10 cellular contexts compared by ENCODE assay signal in the genomic region with DNA sequence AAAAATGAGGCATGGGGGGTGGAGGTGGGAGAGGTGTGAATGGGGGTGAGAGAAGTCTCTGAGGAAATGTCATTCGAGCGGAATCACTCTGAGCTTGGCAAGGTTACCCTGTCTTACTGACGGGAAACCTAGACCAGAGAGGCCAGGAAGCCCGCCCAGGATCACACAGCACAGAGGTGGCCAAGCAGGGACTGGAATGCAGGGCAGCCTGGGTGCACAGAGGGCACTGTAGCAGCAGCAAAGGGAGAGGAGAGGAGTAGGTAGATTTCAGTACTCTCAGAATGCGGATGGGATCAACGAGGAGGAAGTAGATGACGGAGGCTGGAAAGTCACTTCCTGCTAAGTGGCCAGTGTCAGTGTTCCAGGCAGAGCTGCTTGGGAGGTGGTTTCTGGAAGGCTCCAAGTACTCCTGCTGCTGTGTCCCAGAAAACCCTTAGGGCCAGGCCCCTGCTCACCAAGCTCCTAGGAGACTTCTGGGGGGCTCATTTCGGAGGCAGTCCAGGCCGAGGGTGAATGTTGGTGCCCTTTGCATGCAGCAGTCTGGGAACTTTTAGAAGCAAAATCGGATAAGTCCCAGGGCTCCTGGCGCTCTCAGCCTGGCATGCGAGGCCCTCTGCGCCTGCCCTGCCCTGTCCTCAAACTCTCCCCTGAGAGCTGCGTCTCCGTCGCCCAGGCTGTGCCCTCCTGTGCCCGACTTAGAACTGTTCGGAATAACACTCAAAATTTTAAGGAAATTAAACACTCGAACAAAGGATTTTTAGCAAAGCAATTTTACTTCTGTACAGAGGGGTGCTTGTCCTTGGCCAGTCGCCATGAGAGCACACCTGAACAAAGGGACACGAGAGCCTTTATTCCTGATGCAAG. TPM values are rescaled to one million over a fixed set of nuclear protein-coding genes. Genes with fewer than 3 reads are reported as not detected.
DNase-seq lines count a peak whose midpoint lies in the region; ATAC-seq lines count a peak whose summit lies in the region.
"Had no signal": no experiment of that assay in that cellular context is flagged by ENCODE, and none has a peak within 500 bp of the region (broad histone marks: within the 10 kb centered on the region; RNA-seq: fewer than 3 reads in every experiment).

No MANE protein-coding gene starts in this region.

- H3K79me1 ChIP-seq in trophoblast cell (ENCODE audit: low read length), result no peaks in the 10 kb centered on the region

- H3K27me3 Mint-ChIP-seq in CD4-positive, alpha-beta memory T cell, result no peaks in the 10 kb centered on the region
- H3K27me3 Mint-ChIP-seq in T-helper 17 cell, result no peaks in the 10 kb centered on the region

- intact Hi-C loops in CD4-positive, alpha-beta memory T cell (cut with micrococcal nuclease), result no loop called here

- H2BK12ac ChIP-seq in trophoblast cell (ENCODE audit: low read length), result no peak overlapping the region

- no peak overlapping the region for H3K9ac ChIP-seq in trophoblast cell (ENCODE audit: low read length)

- H3K36me3 ChIP-seq in CD4-positive, alpha-beta memory T cell (ENCODE audit: insufficient read depth, low read length), result no peaks in the 10 kb centered on the region
- H3K36me3 ChIP-seq in trophoblast cell (ENCODE audit: control insufficient read depth in 1 of 2, insufficient read depth in 2 of 2, low read length in 2 of 2), result peaks cover 0 to 1% of the 10 kb centered on the region in 2 experiments

- peaks cover 15% of the 10 kb centered on the region for H3K79me2 ChIP-seq in trophoblast cell (ENCODE audit: control insufficient read depth, insufficient read depth, low read length, poor library complexity)

- peaks cover 0 to 5% of the 10 kb centered on the region in 2 donors for H3K36me3 Mint-ChIP-seq in CD4-positive, alpha-beta memory T cell
- no peaks in the 10 kb centered on the region for H3K36me3 Mint-ChIP-seq in T-helper 17 cell (ENCODE audit: low read depth)

- no peak overlapping the region for H3K23ac ChIP-seq in trophoblast cell (ENCODE audit: low read length)

- no peaks in the 10 kb centered on the region for H3K27me3 ChIP-seq in CD4-positive, alpha-beta memory T cell (ENCODE audit: insufficient read depth, low read length)
- H3K27me3 ChIP-seq in trophoblast cell (ENCODE audit: insufficient read depth, low read length), result no peaks in the 10 kb centered on the region

- peak overlapping the region in 1 of 8 donors; percentile 3 for H3K4me3 Mint-ChIP-seq in CD4-positive, alpha-beta memory T cell
- H3K4me3 Mint-ChIP-seq in T-helper 17 cell, result peak overlapping the region; percentile 43

- peak overlapping the region; percentile 72 for H3K4ac ChIP-seq in trophoblast cell (ENCODE audit: low read depth, low read length)

- ATAC-seq in T-helper 17 cell, result no peak
- no peak for ATAC-seq in GM19023 (IDR thresholded peaks at IDR 0.05; ENCODE audit: unreplicated experiment)
- ATAC-seq in HG02884 (IDR thresholded peaks at IDR 0.05; ENCODE audit: unreplicated experiment), result no peak
- no peak for ATAC-seq in HG03097 (IDR thresholded peaks at IDR 0.05; ENCODE audit: low FRiP score, unreplicated experiment)
- ATAC-seq: PC-3 had no signal

- H3K9me3 ChIP-seq in CD4-positive, alpha-beta memory T cell (ENCODE audit: control insufficient read depth in 1 of 2, low read length in 2 of 2), result no peaks in the 10 kb centered on the region
- no peaks in the 10 kb centered on the region for H3K9me3 ChIP-seq in T-helper 17 cell (ENCODE audit: control insufficient read depth, low read length, poor library complexity, severe bottlenecking)
- H3K9me3 ChIP-seq in trophoblast cell (ENCODE audit: insufficient read depth, low read depth, low read length), result peaks cover 1% of the 10 kb centered on the region

- H3K4me1 ChIP-seq in CD4-positive, alpha-beta memory T cell (ENCODE audit: insufficient read depth, low read length), result peaks cover 91% of the 10 kb centered on the region
- peaks cover 38 to 47% of the 10 kb centered on the region in 2 experiments for H3K4me1 ChIP-seq in trophoblast cell (ENCODE audit: control insufficient read depth in 1 of 2, insufficient read depth in 2 of 2, low read length in 2 of 2)

- no peaks in the 10 kb centered on the region for H3K9me3 Mint-ChIP-seq in CD4-positive, alpha-beta memory T cell

- no peak overlapping the region for H3K4me2 ChIP-seq in trophoblast cell (ENCODE audit: low read length)

- no peak overlapping the region for H4K12ac ChIP-seq in trophoblast cell (ENCODE audit: low read depth, low read length)

- no peak for DNase-seq in CD4-positive, alpha-beta memory T cell
- DNase-seq in T-helper 17 cell, result no peak
- peak; percentile 44 for DNase-seq in glomerular endothelial cell (ENCODE audit: extremely low read depth, low read depth, low spot score)
- peak in 1 of 2 donors; percentile 43 for DNase-seq in trophoblast cell
- no peak for DNase-seq in activated CD4-positive, CD25-positive, alpha-beta regulatory T cell (lab: John Stamatoyannopoulos, UW)
- DNase-seq: effector memory CD4-positive, alpha-beta T cell; PC-3 had no signal

- H3K27ac Mint-ChIP-seq in CD4-positive, alpha-beta memory T cell, result peak overlapping the region; percentile 78 to 95 (median 93)
- peak overlapping the region; percentile 97 for H3K27ac Mint-ChIP-seq in T-helper 17 cell

- WGBS in trophoblast cell (ENCODE audit: extremely low coverage, insufficient coverage, insufficient read length), result no CpG with 5 or more reads among the region's 21 CpGs

- H3K4me3 ChIP-seq in CD4-positive, alpha-beta memory T cell (ENCODE audit: low read length in 2 of 2), result no peak overlapping the region
- H3K4me3 ChIP-seq in trophoblast cell (ENCODE audit: low read depth, low read length), result no peak overlapping the region

- peaks cover 39 to 95% (median 70%) of the 10 kb centered on the region in 4 donors for H3K4me1 Mint-ChIP-seq in CD4-positive, alpha-beta memory T cell
- H3K4me1 Mint-ChIP-seq in T-helper 17 cell, result peaks cover 59% of the 10 kb centered on the region

- no peak overlapping the region for H2BK5ac ChIP-seq in trophoblast cell (ENCODE audit: low read depth, low read length, poor library complexity)

- H3K18ac ChIP-seq in trophoblast cell (ENCODE audit: low read length), result peak overlapping the region; percentile 43

- no peak overlapping the region for H2AK5ac ChIP-seq in trophoblast cell (ENCODE audit: low read length)

- no peak overlapping the region for H2BK120ac ChIP-seq in trophoblast cell (ENCODE audit: insufficient read depth, low read length, poor library complexity)

- H4K91ac ChIP-seq in trophoblast cell (ENCODE audit: low read depth, low read length), result no peak overlapping the region

- no peak overlapping the region for H3K14ac ChIP-seq in trophoblast cell (ENCODE audit: low read length)

- H2AFZ ChIP-seq in trophoblast cell (ENCODE audit: insufficient read depth, low read length, poor library complexity), result no peak overlapping the region

- POLR2A ChIA-PET in CD4-positive, alpha-beta memory T cell (lab: Charles Lee; ENCODE audit: partially characterized antibody), result interaction anchor here (2.0 kb wide), 1 partner anchor 20 kb away, joined by 8 read pairs; no protein-coding TSS in a partner anchor

- no peak overlapping the region for H3K27ac ChIP-seq in CD4-positive, alpha-beta memory T cell (ENCODE audit: low read depth, low read length)
- no peak overlapping the region for H3K27ac ChIP-seq in trophoblast cell (ENCODE audit: low read depth, low read length)

- CTCF ChIA-PET in CD4-positive, alpha-beta memory T cell (lab: Charles Lee; ENCODE audit: partially characterized antibody), result interaction anchor here (0.5 kb wide), 1 partner anchor 19 kb away, joined by 3 read pairs; no protein-coding TSS in a partner anchor

- H4K8ac ChIP-seq in trophoblast cell (ENCODE audit: low read depth, low read length), result no peak overlapping the region

RNA-seq across cellular contexts. Expression of gene DNM2, which starts 33.5 kb away (rescaled TPM):
- total RNA-seq in CD4-positive, alpha-beta memory T cell, result 100 to 1,000 TPM; 245 to 272 TPM
- polyA plus RNA-seq in CD4-positive, alpha-beta memory T cell, result 100 to 1,000 TPM in 1 of 2 donors, 10 to 100 TPM in 1; 46.3 to 103 TPM
- total RNA-seq in T-helper 17 cell, result 100 to 1,000 TPM; 267 to 273 TPM
- 123 and 178 TPM in 2 replicates for total RNA-seq in glomerular endothelial cell
- 95.3 and 98.4 TPM in 2 replicates for polyA plus RNA-seq in trophoblast cell (2013)

RNA-seq across cellular contexts. Expression of gene QTRT1, which starts 50.1 kb away (rescaled TPM):
- total RNA-seq in CD4-positive, alpha-beta memory T cell, result 10 to 100 TPM; 36.2 to 39.9 TPM
- 10 to 100 TPM; 40.3 to 66.0 TPM for polyA plus RNA-seq in CD4-positive, alpha-beta memory T cell
- total RNA-seq in T-helper 17 cell (10 to 100 TPM; 49.4 to 56.9 TPM), glomerular endothelial cell (23.9 and 25.6 TPM in 2 replicates)
- 8.4 and 8.7 TPM in 2 replicates for polyA plus RNA-seq in trophoblast cell (2013)
